In the genomic region with DNA sequence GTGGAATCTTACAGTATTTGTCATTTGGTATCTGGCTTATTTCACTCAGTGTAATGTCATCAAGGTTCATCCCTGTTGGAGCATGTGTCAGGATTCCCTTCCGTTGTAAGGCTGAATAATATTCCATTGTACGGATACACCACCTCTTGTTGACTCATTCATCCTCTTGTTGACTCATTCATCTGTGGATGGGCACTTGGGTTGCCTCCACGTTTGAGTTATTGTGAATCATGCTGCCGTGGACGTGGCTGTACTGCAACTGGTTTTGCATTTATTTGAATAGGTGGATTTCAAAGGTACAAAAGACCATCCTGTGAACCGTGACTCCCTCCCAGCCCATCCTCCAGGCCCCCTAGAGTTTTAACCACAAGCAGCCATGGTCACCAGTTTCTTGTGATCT, we compare ENCODE assay signal across 1 cellular context.
TF ChIP-seq lines count a peak whose summit lies in the region.

No MANE protein-coding gene starts in this region.

TF ChIP-seq in GM12878, 131 proteins besides CTCF, POLR2A, EP300 and RAD21:
- TF ChIP-seq BMI1 (IDR thresholded peaks at IDR 0.05; ENCODE audit: borderline replicate concordance) (no peak), NBN (IDR thresholded peaks at IDR 0.05) (no peak), CBX5 (IDR thresholded peaks at IDR 0.05; ENCODE audit: low read depth) (no peak), MYC (IDR thresholded peaks at IDR 0.05; ENCODE audit: insufficient read depth, insufficient read length, insufficient replicate concordance, low read length, severe bottlenecking) (no peak), TAF1 (IDR thresholded peaks at IDR 0.05; ENCODE audit: borderline replicate concordance, low read depth, low read length) (no peak)
- TF ChIP-seq, protein P1, sequence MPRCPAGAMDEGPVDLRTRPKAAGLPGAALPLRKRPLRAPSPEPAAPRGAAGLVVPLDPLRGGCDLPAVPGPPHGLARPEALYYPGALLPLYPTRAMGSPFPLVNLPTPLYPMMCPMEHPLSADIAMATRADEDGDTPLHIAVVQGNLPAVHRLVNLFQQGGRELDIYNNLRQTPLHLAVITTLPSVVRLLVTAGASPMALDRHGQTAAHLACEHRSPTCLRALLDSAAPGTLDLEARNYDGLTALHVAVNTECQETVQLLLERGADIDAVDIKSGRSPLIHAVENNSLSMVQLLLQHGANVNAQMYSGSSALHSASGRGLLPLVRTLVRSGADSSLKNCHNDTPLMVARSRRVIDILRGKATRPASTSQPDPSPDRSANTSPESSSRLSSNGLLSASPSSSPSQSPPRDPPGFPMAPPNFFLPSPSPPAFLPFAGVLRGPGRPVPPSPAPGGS (IDR thresholded peaks at IDR 0.05; ENCODE audit: borderline replicate concordance, insufficient read depth, low read depth, low read length, poor library complexity, severe bottlenecking) = peak; percentile 23
